In the genomic region with DNA sequence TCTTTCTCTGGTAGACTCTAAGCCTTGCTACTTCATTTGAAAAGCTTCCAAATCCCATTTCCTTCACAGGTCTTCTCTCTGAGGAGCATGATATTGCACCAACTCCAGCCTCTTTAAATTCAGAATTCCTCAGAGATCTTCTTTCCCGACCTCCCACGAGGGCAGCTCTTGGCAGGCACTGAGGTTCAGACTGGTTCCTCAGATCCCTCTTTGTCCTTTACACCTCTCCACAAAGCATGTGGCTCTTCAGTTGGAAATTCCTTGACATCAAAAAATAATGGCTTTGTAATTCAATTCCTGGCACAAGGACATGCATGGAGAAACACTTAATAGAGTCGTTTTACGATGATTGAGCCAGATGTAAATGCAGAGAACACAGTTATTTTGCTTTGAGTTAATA, we compare ENCODE assay signal across 23 cellular contexts.
A peak's percentile ranks its signal among the peaks of the same experiment; 100 is the strongest.
DNase-seq lines count a peak whose midpoint lies in the region; ATAC-seq and TF ChIP-seq lines count a peak whose summit lies in the region.
"Had no signal": no experiment of that assay in that cellular context is flagged by ENCODE, and none has a peak within 500 bp of the region (broad histone marks: within the 10 kb centered on the region; RNA-seq: fewer than 3 reads in every experiment).

No MANE protein-coding gene starts in this region.

- WGBS in mesendoderm (ENCODE audit: extremely low coverage, insufficient coverage, low lambda C conversion rate), result no CpG with 5 or more reads among the region's 4 CpGs

- no peak overlapping the region for H2BK5ac ChIP-seq in mesendoderm (ENCODE audit: low read length)

- no peak overlapping the region for H2BK15ac ChIP-seq in mesendoderm (replicated peaks; ENCODE audit: low read depth)

- H2AK5ac ChIP-seq in mesendoderm (ENCODE audit: low read length), result no peak overlapping the region

- CTCF ChIA-PET in WTC11 (lab: Charles Lee), result interaction anchor here (1.0 kb wide), 1 partner anchor 30 kb away, joined by 3 read pairs; no protein-coding TSS in a partner anchor

- H3K4me2 ChIP-seq in mesendoderm (ENCODE audit: low read length), result no peak overlapping the region
- H3K4me2 ChIP-seq: PC-9 had no signal

- H3K4me3 ChIP-seq in mesendoderm (ENCODE audit: low read length), result no peak overlapping the region
- H3K4me3 ChIP-seq: ovary, PC-9, sigmoid colon, tibial nerve had no signal

- H3K27ac ChIP-seq in mesendoderm (ENCODE audit: low read depth, low read length), result no peak overlapping the region
- H3K27ac ChIP-seq: ovary, PC-9, sigmoid colon, tibial nerve had no signal

- no peaks in the 10 kb centered on the region; the same call in none of the 2 replicates for H3K27me3 Mint-ChIP-seq in WTC11 (ENCODE audit: low read depth)
- H3K27me3 Mint-ChIP-seq: stimulated activated memory B cell treated with anti-CD40 and anti-IgM and Interleukin-4, amounts not matched to agents 10 μg/mL and 1 μg/mL and 100 μg/mL, for 72 hours had no signal

- H3K36me3 Mint-ChIP-seq in WTC11, result no peaks in the 10 kb centered on the region
- H3K36me3 Mint-ChIP-seq: CD14-positive monocyte; IgD-negative memory B cell; stimulated activated memory B cell treated with anti-CD40 and anti-IgM and Interleukin-4, amounts not matched to agents 10 μg/mL and 1 μg/mL and 100 μg/mL, for 72 hours had no signal

- TF ChIP-seq CTCF in WTC11 (IDR thresholded peaks at IDR 0.05), result no peak

- no peaks in the 10 kb centered on the region for H3K79me2 ChIP-seq in mesendoderm (ENCODE audit: control insufficient read depth, insufficient read depth, low read length)

- H3K36me3 ChIP-seq in mesendoderm (ENCODE audit: control insufficient read depth, insufficient read depth, low read length), result no peaks in the 10 kb centered on the region
- H3K36me3 ChIP-seq: ovary, sigmoid colon, tibial nerve had no signal

- POLR2A ChIA-PET in WTC11 (lab: Charles Lee), result no interaction called here

- H3K18ac ChIP-seq in mesendoderm (ENCODE audit: low read length), result no peak overlapping the region

- H3K9me3 Mint-ChIP-seq in WTC11, result no peaks in the 10 kb centered on the region
- H3K9me3 Mint-ChIP-seq: stimulated activated memory B cell treated with anti-CD40 and anti-IgM and Interleukin-4, amounts not matched to agents 10 μg/mL and 1 μg/mL and 100 μg/mL, for 72 hours had no signal

- ATAC-seq in WTC11 (peak; percentile 78), GM21576 (IDR thresholded peaks at IDR 0.05; ENCODE audit: unreplicated experiment) (no peak)
- ATAC-seq: stimulated activated memory B cell treated with anti-CD40 and anti-IgM and Interleukin-4, amounts not matched to agents 10 μg/mL and 1 μg/mL and 100 μg/mL, for 72 hours; T-helper 17 cell had no signal

- H4K5ac ChIP-seq in mesendoderm (ENCODE audit: low read length), result no peak overlapping the region

- H3K27ac Mint-ChIP-seq in WTC11, result no peak overlapping the region; the same call in 1 of the 2 replicates
- H3K27ac Mint-ChIP-seq: IgD-negative memory B cell; stimulated activated memory B cell treated with anti-CD40 and anti-IgM and Interleukin-4, amounts not matched to agents 10 μg/mL and 1 μg/mL and 100 μg/mL, for 72 hours; T-helper 17 cell had no signal

- H3K4ac ChIP-seq in mesendoderm (ENCODE audit: low read depth, low read length), result no peak overlapping the region

- peak overlapping the region; percentile 13 for H4K8ac ChIP-seq in mesendoderm (ENCODE audit: low read depth, low read length)

- H3K79me1 ChIP-seq in mesendoderm (ENCODE audit: low read length), result no peaks in the 10 kb centered on the region

- H3K56ac ChIP-seq in mesendoderm (ENCODE audit: low read length), result no peak overlapping the region

- H3K9ac ChIP-seq in mesendoderm (ENCODE audit: low read length), result no peak overlapping the region

- no peaks in the 10 kb centered on the region for H3K4me1 ChIP-seq in mesendoderm (ENCODE audit: control insufficient read depth, low read depth, low read length)

- peaks cover 18% of the 10 kb centered on the region for H3K4me1 Mint-ChIP-seq in WTC11
- H3K4me1 Mint-ChIP-seq: CD14-positive monocyte, T-helper 17 cell had no signal

- H3K27me3 ChIP-seq in mesendoderm (ENCODE audit: insufficient read depth, low read length, poor library complexity), result no peaks in the 10 kb centered on the region
- H3K27me3 ChIP-seq: ovary, sigmoid colon, tibial nerve had no signal

- H3K4me3 Mint-ChIP-seq in WTC11, result no peak overlapping the region
- H3K4me3 Mint-ChIP-seq: CD14-positive monocyte; IgD-negative memory B cell; stimulated activated memory B cell treated with anti-CD40 and anti-IgM and Interleukin-4, amounts not matched to agents 10 μg/mL and 1 μg/mL and 100 μg/mL, for 72 hours; T-helper 17 cell had no signal

- H3K23ac ChIP-seq in mesendoderm (ENCODE audit: low read length), result no peak overlapping the region

- no peak overlapping the region for H2BK120ac ChIP-seq in mesendoderm (ENCODE audit: low read depth, low read length)

- peak; percentile 95 for DNase-seq in DMS79 (lab: John Stamatoyannopoulos, UW)
- DNase-seq in M059J (ENCODE audit: low read depth), result peak; percentile 2
- DNase-seq in WTC11 (ENCODE audit: low spot score), result no peak
- DNase-seq in mesendoderm, result no peak
- DNase-seq in activated CD8-positive, alpha-beta memory T cell treated with anti-CD3 and anti-CD28 coated beads, Interleukin-2, amount 50 U/mL, for 48 hours, result no peak
- no peak for DNase-seq in NOMO-1 treated with DMSO at 0.1 percent for 48 hours (lab: John Stamatoyannopoulos, UW; ENCODE audit: unreplicated experiment)
- DNase-seq in UCSD-AML1 (lab: John Stamatoyannopoulos, UW; ENCODE audit: unreplicated experiment), result no peak
- DNase-seq: activated effector memory CD4-positive, alpha-beta T cell treated with Interleukin-2 at 50 U/mL for 16 hours; DMS153; GOT3; MM.1S; NCI-H187; NCI-H69; ovary; PC-9; SIG-M5; sigmoid colon; T-helper 17 cell had no signal

TF ChIP-seq in WTC11, 78 proteins besides CTCF, POLR2A, EP300 and RAD21 (continues in another document):
- TF ChIP-seq GABPB1 (CRISPR knock-in tag; IDR thresholded peaks at IDR 0.05) (no peak), ZNF671 (CRISPR knock-in tag; IDR thresholded peaks at IDR 0.05) (no peak), CREB1 (CRISPR knock-in tag; IDR thresholded peaks at IDR 0.05) (no peak), ZNF317 (CRISPR knock-in tag; IDR thresholded peaks at IDR 0.05; ENCODE audit: borderline replicate concordance, low read depth) (no peak), MYBL2 (CRISPR knock-in tag; IDR thresholded peaks at IDR 0.05) (no peak), ZNF232 (CRISPR knock-in tag; IDR thresholded peaks at IDR 0.05) (no peak), CREM (CRISPR knock-in tag; IDR thresholded peaks at IDR 0.05) (no peak), ESRRA (CRISPR knock-in tag; IDR thresholded peaks at IDR 0.05; ENCODE audit: borderline replicate concordance) (no peak)
- TF ChIP-seq, protein P1, sequence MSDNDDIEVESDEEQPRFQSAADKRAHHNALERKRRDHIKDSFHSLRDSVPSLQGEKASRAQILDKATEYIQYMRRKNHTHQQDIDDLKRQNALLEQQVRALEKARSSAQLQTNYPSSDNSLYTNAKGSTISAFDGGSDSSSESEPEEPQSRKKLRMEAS (CRISPR knock-in tag; IDR thresholded peaks at IDR 0.05), result no peak
- TF ChIP-seq, protein P2, sequence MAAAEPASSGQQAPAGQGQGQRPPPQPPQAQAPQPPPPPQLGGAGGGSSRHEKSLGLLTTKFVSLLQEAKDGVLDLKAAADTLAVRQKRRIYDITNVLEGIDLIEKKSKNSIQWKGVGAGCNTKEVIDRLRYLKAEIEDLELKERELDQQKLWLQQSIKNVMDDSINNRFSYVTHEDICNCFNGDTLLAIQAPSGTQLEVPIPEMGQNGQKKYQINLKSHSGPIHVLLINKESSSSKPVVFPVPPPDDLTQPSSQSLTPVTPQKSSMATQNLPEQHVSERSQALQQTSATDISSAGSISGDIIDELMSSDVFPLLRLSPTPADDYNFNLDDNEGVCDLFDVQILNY (CRISPR knock-in tag; IDR thresholded peaks at IDR 0.05), result no peak
- TF ChIP-seq, protein P3, sequence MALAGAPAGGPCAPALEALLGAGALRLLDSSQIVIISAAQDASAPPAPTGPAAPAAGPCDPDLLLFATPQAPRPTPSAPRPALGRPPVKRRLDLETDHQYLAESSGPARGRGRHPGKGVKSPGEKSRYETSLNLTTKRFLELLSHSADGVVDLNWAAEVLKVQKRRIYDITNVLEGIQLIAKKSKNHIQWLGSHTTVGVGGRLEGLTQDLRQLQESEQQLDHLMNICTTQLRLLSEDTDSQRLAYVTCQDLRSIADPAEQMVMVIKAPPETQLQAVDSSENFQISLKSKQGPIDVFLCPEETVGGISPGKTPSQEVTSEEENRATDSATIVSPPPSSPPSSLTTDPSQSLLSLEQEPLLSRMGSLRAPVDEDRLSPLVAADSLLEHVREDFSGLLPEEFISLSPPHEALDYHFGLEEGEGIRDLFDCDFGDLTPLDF (CRISPR knock-in tag; IDR thresholded peaks at IDR 0.05), result no peak
- TF ChIP-seq, protein P4, sequence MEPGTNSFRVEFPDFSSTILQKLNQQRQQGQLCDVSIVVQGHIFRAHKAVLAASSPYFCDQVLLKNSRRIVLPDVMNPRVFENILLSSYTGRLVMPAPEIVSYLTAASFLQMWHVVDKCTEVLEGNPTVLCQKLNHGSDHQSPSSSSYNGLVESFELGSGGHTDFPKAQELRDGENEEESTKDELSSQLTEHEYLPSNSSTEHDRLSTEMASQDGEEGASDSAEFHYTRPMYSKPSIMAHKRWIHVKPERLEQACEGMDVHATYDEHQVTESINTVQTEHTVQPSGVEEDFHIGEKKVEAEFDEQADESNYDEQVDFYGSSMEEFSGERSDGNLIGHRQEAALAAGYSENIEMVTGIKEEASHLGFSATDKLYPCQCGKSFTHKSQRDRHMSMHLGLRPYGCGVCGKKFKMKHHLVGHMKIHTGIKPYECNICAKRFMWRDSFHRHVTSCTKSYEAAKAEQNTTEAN (CRISPR knock-in tag; IDR thresholded peaks at IDR 0.05), result no peak
- TF ChIP-seq, protein P5, sequence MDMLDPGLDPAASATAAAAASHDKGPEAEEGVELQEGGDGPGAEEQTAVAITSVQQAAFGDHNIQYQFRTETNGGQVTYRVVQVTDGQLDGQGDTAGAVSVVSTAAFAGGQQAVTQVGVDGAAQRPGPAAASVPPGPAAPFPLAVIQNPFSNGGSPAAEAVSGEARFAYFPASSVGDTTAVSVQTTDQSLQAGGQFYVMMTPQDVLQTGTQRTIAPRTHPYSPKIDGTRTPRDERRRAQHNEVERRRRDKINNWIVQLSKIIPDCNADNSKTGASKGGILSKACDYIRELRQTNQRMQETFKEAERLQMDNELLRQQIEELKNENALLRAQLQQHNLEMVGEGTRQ (CRISPR knock-in tag; IDR thresholded peaks at IDR 0.05), result no peak
- TF ChIP-seq, protein P6, sequence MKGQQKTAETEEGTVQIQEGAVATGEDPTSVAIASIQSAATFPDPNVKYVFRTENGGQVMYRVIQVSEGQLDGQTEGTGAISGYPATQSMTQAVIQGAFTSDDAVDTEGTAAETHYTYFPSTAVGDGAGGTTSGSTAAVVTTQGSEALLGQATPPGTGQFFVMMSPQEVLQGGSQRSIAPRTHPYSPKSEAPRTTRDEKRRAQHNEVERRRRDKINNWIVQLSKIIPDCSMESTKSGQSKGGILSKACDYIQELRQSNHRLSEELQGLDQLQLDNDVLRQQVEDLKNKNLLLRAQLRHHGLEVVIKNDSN (CRISPR knock-in tag; IDR thresholded peaks at IDR 0.05), result no peak

Comparison
In these comparisons a context has a peak if more than half of its experiments do, and no peak if none do; other contexts are left out.
1. DNase-seq: peak in DMS79 (single experiment) and M059J (single experiment); none in WTC11 (single experiment), mesendoderm (single experiment), activated CD8-positive, alpha-beta memory T cell treated with anti-CD3 and anti-CD28 coated beads, Interleukin-2, amount 50 U/mL, for 48 hours (single experiment), NOMO-1 treated with DMSO at 0.1 percent for 48 hours (single experiment) and UCSD-AML1 (single experiment).